ENCODE assay signal across 8 cellular contexts in the genomic region with DNA sequence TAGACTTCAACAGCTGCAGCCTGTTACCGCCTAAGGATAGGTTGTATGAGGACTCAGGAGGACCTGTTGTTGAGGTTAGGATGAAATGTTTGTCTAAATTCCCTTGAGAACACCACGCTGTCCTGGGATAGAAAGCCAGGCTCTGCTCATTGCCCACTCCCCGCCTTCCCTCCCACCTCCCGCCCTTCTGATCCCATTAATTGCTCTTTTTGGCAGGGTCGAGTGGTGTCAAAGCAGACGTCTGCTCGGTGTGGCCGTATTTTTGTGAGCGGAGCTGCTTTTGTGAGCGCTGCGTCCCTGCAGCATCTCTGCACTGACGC.
DNase-seq lines count a peak whose midpoint lies in the region; ATAC-seq and TF ChIP-seq lines count a peak whose summit lies in the region.

No MANE protein-coding gene starts in this region.

- H3K27me3 ChIP-seq in AG04450 (ENCODE audit: control insufficient read depth, insufficient read depth, low read length) = peaks cover 2% of the 10 kb centered on the region

- no peak for ATAC-seq in naive thymus-derived CD8-positive, alpha-beta T cell
- no peak for ATAC-seq in HG02973 (IDR thresholded peaks at IDR 0.05; ENCODE audit: unreplicated experiment)
- ATAC-seq in GM21447 (IDR thresholded peaks at IDR 0.05; ENCODE audit: unreplicated experiment) = no peak

- no peaks in the 10 kb centered on the region for H3K9me3 Mint-ChIP-seq in dendritic cell treated with granulocyte-macrophage colony-stimulating factor and Interleukin-4, amounts not matched to agents 40 ng/mL and 50 ng/mL, for 4 days
- peaks cover 0 to under 1% (median 0%) of the 10 kb centered on the region in 9 donors for H3K9me3 Mint-ChIP-seq in naive thymus-derived CD8-positive, alpha-beta T cell

- no peaks in the 10 kb centered on the region for H3K36me3 Mint-ChIP-seq in dendritic cell treated with granulocyte-macrophage colony-stimulating factor and Interleukin-4, amounts not matched to agents 40 ng/mL and 50 ng/mL, for 4 days (ENCODE audit: low read depth)
- no peaks in the 10 kb centered on the region for H3K36me3 Mint-ChIP-seq in naive thymus-derived CD8-positive, alpha-beta T cell

- TF ChIP-seq CTCF in AG04450 (IDR thresholded peaks at IDR 0.05; ENCODE audit: low read depth, low read length) = no peak
- peak; percentile 35; the same call in 1 of the 2 replicates for TF ChIP-seq CTCF in LNCAP (IDR thresholded peaks at IDR 0.05)

- H3K27me3 Mint-ChIP-seq in dendritic cell treated with granulocyte-macrophage colony-stimulating factor and Interleukin-4, amounts not matched to agents 40 ng/mL and 50 ng/mL, for 4 days = peaks cover 52% of the 10 kb centered on the region
- peaks cover 45 to 96% (median 53%) of the 10 kb centered on the region in 5 donors for H3K27me3 Mint-ChIP-seq in naive thymus-derived CD8-positive, alpha-beta T cell

- no peak for DNase-seq in AG04450 (ENCODE audit: low read depth, low spot score)
- DNase-seq in naive thymus-derived CD8-positive, alpha-beta T cell = no peak
- DNase-seq in NCI-H510A treated with DMSO at 0.1 percent for 48 hours (lab: John Stamatoyannopoulos, UW) = no peak
- no peak for DNase-seq in RPMI8226

- H3K4me1 Mint-ChIP-seq in dendritic cell treated with granulocyte-macrophage colony-stimulating factor and Interleukin-4, amounts not matched to agents 40 ng/mL and 50 ng/mL, for 4 days (ENCODE audit: low read depth) = peaks cover 17% of the 10 kb centered on the region
- peaks cover 6 to 21% (median 13%) of the 10 kb centered on the region in 4 donors for H3K4me1 Mint-ChIP-seq in naive thymus-derived CD8-positive, alpha-beta T cell

- POLR2A ChIA-PET in AG04450 (lab: Yijun Ruan, JAX) = no interaction called here
- POLR2A ChIA-PET in naive thymus-derived CD8-positive, alpha-beta T cell (lab: Charles Lee) = no interaction called here

- CTCF ChIA-PET in AG04450 (lab: Charles Lee) = interaction anchor here (0.5 to 1.3 kb wide), 8 partner anchors 14 to 1919 kb away, joined by 3 to 4 read pairs (median 3); a partner anchor contains a TSS

- no peaks in the 10 kb centered on the region for H3K9me3 ChIP-seq in AG04450 (ENCODE audit: control insufficient read depth, insufficient read depth, low read length)

- no peak overlapping the region for H3K27ac ChIP-seq in AG04450 (ENCODE audit: low read depth, low read length)

- intact Hi-C loops in dendritic cell treated with granulocyte-macrophage colony-stimulating factor and Interleukin-4, amounts not matched to agents 40 ng/mL and 50 ng/mL, for 4 days (cut with micrococcal nuclease) = no loop called here

- H3K4me3 ChIP-seq in AG04450 (ENCODE audit: low read depth, low read length) = peak overlapping the region; percentile 74

- no peak overlapping the region for H3K27ac Mint-ChIP-seq in dendritic cell treated with granulocyte-macrophage colony-stimulating factor and Interleukin-4, amounts not matched to agents 40 ng/mL and 50 ng/mL, for 4 days
- no peak overlapping the region for H3K27ac Mint-ChIP-seq in naive thymus-derived CD8-positive, alpha-beta T cell

- peak overlapping the region; percentile 75 for H3K4me3 Mint-ChIP-seq in dendritic cell treated with granulocyte-macrophage colony-stimulating factor and Interleukin-4, amounts not matched to agents 40 ng/mL and 50 ng/mL, for 4 days
- H3K4me3 Mint-ChIP-seq in naive thymus-derived CD8-positive, alpha-beta T cell = peak overlapping the region; percentile 34 to 93 (median 80)
